ENCODE assay signal across 14 cellular contexts in genomic region chr1:106907795-106908194, GRCh38.
DNase-seq lines count a peak whose midpoint lies in the region; ATAC-seq and TF ChIP-seq lines count a peak whose summit lies in the region.
"Had no signal": no experiment of that assay in that cellular context is flagged by ENCODE, and none has a peak within 500 bp of the region (broad histone marks: within the 10 kb centered on the region; RNA-seq: fewer than 3 reads in every experiment).

No MANE protein-coding gene starts in this region.

- H3K4me3 ChIP-seq in GM12864 (ENCODE audit: low read depth, low read length) (no peak overlapping the region), BE2C (ENCODE audit: low read depth, low read length) (no peak overlapping the region)
- H3K4me3 ChIP-seq: spleen had no signal

- H3K27me3 ChIP-seq in BE2C, result no peaks in the 10 kb centered on the region
- H3K27me3 ChIP-seq: spleen had no signal

- H3K36me3 ChIP-seq in BE2C, result no peaks in the 10 kb centered on the region
- H3K36me3 ChIP-seq: spleen had no signal

- peaks cover 2% of the 10 kb centered on the region; the same call in 1 of the 2 replicates for H3K4me1 ChIP-seq in BE2C
- H3K4me1 ChIP-seq: spleen had no signal

- peak; percentile 33 for DNase-seq in GM12864 (ENCODE audit: low read depth)
- DNase-seq in activated CD8-positive, alpha-beta memory T cell treated with anti-CD3 and anti-CD28 coated beads, Interleukin-2, amount 50 U/mL, for 4 hours, result no peak
- no peak for DNase-seq in KG1 (lab: John Stamatoyannopoulos, UW)
- no peak for DNase-seq in BE2C
- no peak for DNase-seq in T-helper 9 cell
- DNase-seq: activated T-cell treated with anti-CD3 and anti-CD28 coated beads, Interleukin-2, amount 50 U/mL, for 4 hours; HFFc6; immature natural killer cell; NCI-H1048; spleen; stimulated activated naive CD4-positive, alpha-beta T cell had no signal

- ATAC-seq in GM19324 (IDR thresholded peaks at IDR 0.05; ENCODE audit: low FRiP score, unreplicated experiment), result peak; percentile 99
- ATAC-seq in HG02642 (IDR thresholded peaks at IDR 0.05; ENCODE audit: poor library complexity, unreplicated experiment), result peak; percentile 100
- ATAC-seq in HG03432 (IDR thresholded peaks at IDR 0.05; ENCODE audit: unreplicated experiment), result peak; percentile 100
- ATAC-seq: activated T-cell treated with anti-CD3 and anti-CD28 coated beads, Interleukin-2, amount 50 U/mL, for 4 hours had no signal

- no peaks in the 10 kb centered on the region for H3K9me3 ChIP-seq in BE2C
- H3K9me3 ChIP-seq: spleen had no signal

- TF ChIP-seq CTCF in GM12864 (IDR thresholded peaks at IDR 0.05; ENCODE audit: low read depth, low read length, missing control alignments), result no peak
- no peak for TF ChIP-seq CTCF in BE2C (IDR thresholded peaks at IDR 0.05; ENCODE audit: low read depth, low read length)
